ENCODE assay signal across 15 cellular contexts in genomic region chr6:111585241-111585968, GRCh38. TPM values are rescaled to one million over a fixed set of nuclear protein-coding genes. Genes with fewer than 3 reads are reported as not detected.
DNase-seq lines count a peak whose midpoint lies in the region; ATAC-seq and TF ChIP-seq lines count a peak whose summit lies in the region.
"Had no signal": no experiment of that assay in that cellular context is flagged by ENCODE, and none has a peak within 500 bp of the region (broad histone marks: within the 10 kb centered on the region; RNA-seq: fewer than 3 reads in every experiment).

No MANE protein-coding gene starts in this region.

- H3K27me3 ChIP-seq in BLaER1 treated with 17β-estradiol and CSF1 and Interleukin-3, amounts not matched to agents 10 nM and 100 nM = no peaks in the 10 kb centered on the region
- no peaks in the 10 kb centered on the region for H3K27me3 ChIP-seq in thyroid gland
- H3K27me3 ChIP-seq: SJCRH30 had no signal

- peaks cover 14 to 100% (median 94%) of the 10 kb centered on the region in 11 experiments; a peak in 21 of 22 replicates for H3K36me3 ChIP-seq in BLaER1 treated with 17β-estradiol and CSF1 and Interleukin-3, amounts not matched to agents 10 nM and 100 nM
- no peaks in the 10 kb centered on the region for H3K36me3 ChIP-seq in thyroid gland
- H3K36me3 ChIP-seq: SJCRH30 had no signal

- no peak for TF ChIP-seq POLR2A in thyroid gland (IDR thresholded peaks at IDR 0.05)

- H3K36me3 Mint-ChIP-seq in osteocyte (ENCODE audit: unreplicated experiment) (peaks cover 5% of the 10 kb centered on the region), immature natural killer cell (peaks cover 9 to 19% (median 10%) of the 10 kb centered on the region in 3 donors)

- no peaks in the 10 kb centered on the region for H3K27me3 Mint-ChIP-seq in osteocyte (ENCODE audit: unreplicated experiment)
- no peaks in the 10 kb centered on the region for H3K27me3 Mint-ChIP-seq in immature natural killer cell (ENCODE audit: low read depth in 3 of 3)
- H3K27me3 Mint-ChIP-seq: activated naive CD4-positive, alpha-beta T cell treated with anti-CD3 and anti-CD28 coated beads, Interleukin-2, amount 10 ng/mL, durations not matched to agents 7 days and 5 days had no signal

- in situ Hi-C loops in SK-MEL-5 (cut with HindIII; ENCODE audit: low pct_unique_long_range_greater_than_20kb, low sequenced_read_pairs) = no loop called here

- no peak overlapping the region for H3K9ac ChIP-seq in BLaER1 treated with 17β-estradiol and CSF1 and Interleukin-3, amounts not matched to agents 10 nM and 100 nM

- H3K9me3 ChIP-seq in BLaER1 treated with 17β-estradiol and CSF1 and Interleukin-3, amounts not matched to agents 10 nM and 100 nM (replicated peaks in 1 of 11) = no peaks in the 10 kb centered on the region
- H3K9me3 ChIP-seq in thyroid gland = no peaks in the 10 kb centered on the region
- H3K9me3 ChIP-seq: SJCRH30 had no signal

- 0 out of 22 replicates have a peak overlapping the region, but pooled peaks of 1 of the 11 experiments have one; percentile 8 for H3K27ac ChIP-seq in BLaER1 treated with 17β-estradiol and CSF1 and Interleukin-3, amounts not matched to agents 10 nM and 100 nM
- peak overlapping the region in 1 of 3 donors; percentile 13 for H3K27ac ChIP-seq in thyroid gland

- peaks cover 0 to 54% (median 14%) of the 10 kb centered on the region in 11 experiments; a peak in 12 of 22 replicates for H4K20me1 ChIP-seq in BLaER1 treated with 17β-estradiol and CSF1 and Interleukin-3, amounts not matched to agents 10 nM and 100 nM

- DNase-seq in SK-MEL-5 (ENCODE audit: low read depth, low spot score) (peak; percentile 93), foreskin fibroblast (peak; percentile 78 to 85), osteocyte (ENCODE audit: extremely low spot score, unreplicated experiment) (no peak), thyroid gland (no peak), medulla oblongata (ENCODE audit: extremely low spot score) (no peak), immature natural killer cell (no peak)
- DNase-seq: activated CD4-positive, alpha-beta T cell treated with anti-CD3 and anti-CD28 coated beads for 48 hours; activated naive CD4-positive, alpha-beta T cell treated with anti-CD3 and anti-CD28 coated beads, Interleukin-2, amount 10 ng/mL, durations not matched to agents 7 days and 5 days; AML-193; effector CD8-positive, alpha-beta T cell; kidney; small intestine had no signal

- no peak overlapping the region for H3K4me3 ChIP-seq in BLaER1 treated with 17β-estradiol and CSF1 and Interleukin-3, amounts not matched to agents 10 nM and 100 nM
- H3K4me3 ChIP-seq in foreskin fibroblast (ENCODE audit: low read depth in 1 of 2, low read length in 2 of 2) = no peak overlapping the region
- H3K4me3 ChIP-seq in thyroid gland (replicated peaks in 1 of 3) = no peak overlapping the region
- H3K4me3 ChIP-seq: SJCRH30 had no signal

- H3K9me3 Mint-ChIP-seq in osteocyte (ENCODE audit: unreplicated experiment) (no peaks in the 10 kb centered on the region), immature natural killer cell (no peaks in the 10 kb centered on the region)
- H3K9me3 Mint-ChIP-seq: activated naive CD4-positive, alpha-beta T cell treated with anti-CD3 and anti-CD28 coated beads, Interleukin-2, amount 10 ng/mL, durations not matched to agents 7 days and 5 days had no signal

- H3K4me1 ChIP-seq in BLaER1 treated with 17β-estradiol and CSF1 and Interleukin-3, amounts not matched to agents 10 nM and 100 nM = peaks cover 44 to 86% (median 67%) of the 10 kb centered on the region in 10 experiments
- H3K4me1 ChIP-seq in thyroid gland = peaks cover 1 to 51% of the 10 kb centered on the region in 2 donors

- no peak overlapping the region for H3K4me3 Mint-ChIP-seq in osteocyte (ENCODE audit: unreplicated experiment)
- H3K4me3 Mint-ChIP-seq in immature natural killer cell = no peak overlapping the region
- H3K4me3 Mint-ChIP-seq: activated naive CD4-positive, alpha-beta T cell treated with anti-CD3 and anti-CD28 coated beads, Interleukin-2, amount 10 ng/mL, durations not matched to agents 7 days and 5 days had no signal

- intact Hi-C loops in thyroid gland (cut with DNase I) = no loop called here

- H3K4me1 Mint-ChIP-seq in osteocyte (ENCODE audit: unreplicated experiment) (peaks cover 36% of the 10 kb centered on the region), immature natural killer cell (peaks cover 0 to 10% of the 10 kb centered on the region in 2 donors)

- TF ChIP-seq CTCF in foreskin fibroblast (IDR thresholded peaks at IDR 0.05; ENCODE audit: low read depth, low read length) (no peak), osteocyte (IDR thresholded peaks at IDR 0.05) (no peak), thyroid gland (IDR thresholded peaks at IDR 0.05) (no peak)

- ATAC-seq in GM21390 (IDR thresholded peaks at IDR 0.05; ENCODE audit: unreplicated experiment) = no peak

- 81 to 82% methylated on average over 5 of the region's 5 CpGs for WGBS in thyroid gland, 2 donors

- peak overlapping the region in 8 of 11 experiments; percentile 0 to 49 (median 17); a peak in 9 of 22 replicates for H3K4me2 ChIP-seq in BLaER1 treated with 17β-estradiol and CSF1 and Interleukin-3, amounts not matched to agents 10 nM and 100 nM

- peak overlapping the region; percentile 43 for H3K27ac Mint-ChIP-seq in osteocyte (ENCODE audit: unreplicated experiment)
- H3K27ac Mint-ChIP-seq in immature natural killer cell = no peak overlapping the region
- H3K27ac Mint-ChIP-seq: activated naive CD4-positive, alpha-beta T cell treated with anti-CD3 and anti-CD28 coated beads, Interleukin-2, amount 10 ng/mL, durations not matched to agents 7 days and 5 days had no signal

RNA-seq across cellular contexts. Expression of gene TRAF3IP2, which starts 20.3 kb away (rescaled TPM):
- 74.4 and 87.3 TPM in 2 replicates for total RNA-seq in SK-MEL-5 (2014; rRNA removed; shearing (Covaris generic))
- 65.2 and 70.9 TPM in 2 replicates for polyA plus RNA-seq in SK-MEL-5 (2015; cell fraction: cytosol; rRNA removed)
- polyA plus RNA-seq in SK-MEL-5 (2015; cell fraction: nucleus; rRNA removed) = 23.8 and 38.3 TPM in 2 replicates
- 10.5 and 12.8 TPM in 2 replicates for total RNA-seq in osteocyte
- 10 to 100 TPM; 33.2 to 39.6 (median 37.0) TPM for total RNA-seq in thyroid gland
- polyA plus RNA-seq in immature natural killer cell = 10 to 100 TPM in 1 of 3 donors, 1 to 10 TPM in 1, not detected in 1; 1.9 to 10.6 TPM

Comparison
In these comparisons a context has a peak if more than half of its experiments do, and no peak if none do; other contexts are left out.
1. DNase-seq: peak in SK-MEL-5 (single experiment) and foreskin fibroblast (2 of 2); none in osteocyte (single experiment), thyroid gland (0 of 2), medulla oblongata (single experiment) and immature natural killer cell (0 of 3).